5 cellular contexts compared by ENCODE assay signal in the genomic region with DNA sequence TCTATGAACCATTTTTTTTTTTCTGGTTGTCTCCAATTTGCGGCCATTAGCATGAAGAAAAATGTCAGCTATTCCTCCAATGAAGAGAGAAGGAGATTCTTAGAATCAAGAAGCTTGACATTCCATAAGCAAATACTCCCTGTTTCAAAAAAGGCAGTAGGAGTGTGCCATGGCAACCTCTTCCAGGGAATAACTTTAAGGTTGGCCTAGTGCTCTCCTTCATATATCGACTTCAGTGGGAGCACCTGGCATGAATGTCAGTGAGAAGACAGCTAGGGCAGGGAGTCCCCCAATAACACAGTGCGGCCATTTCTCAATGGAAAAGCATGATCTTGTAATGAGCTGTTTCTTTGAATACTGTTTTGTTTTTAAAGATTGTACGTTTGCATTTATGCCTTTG.
"Had no signal": no experiment of that assay in that cellular context is flagged by ENCODE, and none has a peak within 500 bp of the region (broad histone marks: within the 10 kb centered on the region; RNA-seq: fewer than 3 reads in every experiment).

No MANE protein-coding gene starts in this region.

- H3K4me3 ChIP-seq: K562 had no signal

- H3K27ac ChIP-seq: HL-60 had no signal

- DNase-seq: IMR-90, KBM-7 had no signal

- ATAC-seq: HepG2, K562 had no signal
